9 cellular contexts compared by ENCODE assay signal in the genomic region with DNA sequence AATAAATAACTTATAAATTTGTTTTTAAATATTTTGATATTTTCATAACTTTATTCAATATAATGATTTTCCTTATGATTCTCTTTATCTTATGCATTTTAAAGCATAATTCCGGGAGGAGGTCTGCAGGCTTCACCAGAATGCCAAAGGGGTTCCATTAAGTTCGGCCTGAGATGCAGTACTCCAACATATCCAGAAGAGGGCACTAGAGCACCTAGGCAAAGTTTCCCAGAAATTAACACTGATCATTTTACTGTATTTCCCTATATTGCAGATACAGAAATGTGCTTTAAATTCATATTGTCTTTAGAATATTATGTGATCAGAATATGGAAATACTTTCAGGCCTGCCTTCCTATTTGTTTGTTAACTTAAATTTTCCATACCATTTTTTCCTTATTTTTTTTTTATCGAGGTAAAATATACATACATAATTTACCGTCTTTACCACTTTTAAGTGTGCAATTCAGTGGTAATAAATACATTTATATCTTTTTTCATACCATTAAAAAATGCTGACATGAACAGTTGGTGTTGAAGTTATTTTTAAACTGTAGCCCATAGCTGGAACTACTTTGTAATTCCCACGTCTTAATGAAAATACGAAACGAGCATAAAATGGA. TPM values are rescaled to one million over a fixed set of nuclear protein-coding genes. Genes with fewer than 3 reads are reported as not detected.
A peak's percentile ranks its signal among the peaks of the same experiment; 100 is the strongest.
DNase-seq lines count a peak whose midpoint lies in the region; ATAC-seq, FAIRE-seq and TF ChIP-seq lines count a peak whose summit lies in the region.
"Had no signal": no experiment of that assay in that cellular context is flagged by ENCODE, and none has a peak within 500 bp of the region (broad histone marks: within the 10 kb centered on the region; RNA-seq: fewer than 3 reads in every experiment).

No MANE protein-coding gene starts in this region.

- no peak overlapping the region for H3K9ac ChIP-seq in PC-3 (ENCODE audit: low read length)
- H3K9ac ChIP-seq: BLaER1 had no signal

- H3K36me3 ChIP-seq in PC-3 (ENCODE audit: low read depth, low read length) = no peaks in the 10 kb centered on the region
- H3K36me3 ChIP-seq: BLaER1 had no signal

- H3K27me3 ChIP-seq in PC-3 (ENCODE audit: low read length) = no peaks in the 10 kb centered on the region
- H3K27me3 ChIP-seq: BLaER1 had no signal

- TF ChIP-seq CTCF in PC-3 (conservative IDR thresholded peaks at IDR 0.05; ENCODE audit: low read depth, low read length) (peak; percentile 72), astrocyte of the spinal cord (IDR thresholded peaks at IDR 0.05; ENCODE audit: low read depth, low read length) (peak; percentile 89)

- no peaks in the 10 kb centered on the region for H3F3A ChIP-seq in PC-3 (ENCODE audit: low read length, unreplicated experiment)

- H3K4me1 ChIP-seq in PC-3 (ENCODE audit: insufficient read depth, low read length) = peaks cover 9% of the 10 kb centered on the region; the same call in 1 of the 2 replicates

- no TSS peak for BruUV-seq in PC-3 (replicated peaks; lab: Mats Ljungman, UMichigan)

- H3K9me3 ChIP-seq in PC-3 (ENCODE audit: low read length) = no peaks in the 10 kb centered on the region
- H3K9me3 ChIP-seq: BLaER1 had no signal

- no peak overlapping the region for H3K4me2 ChIP-seq in PC-3 (ENCODE audit: low read length)
- H3K4me2 ChIP-seq: BLaER1 had no signal

- no peak overlapping the region for H3K27ac ChIP-seq in PC-3 (ENCODE audit: low read length)
- H3K27ac ChIP-seq: BLaER1 had no signal

- DNase-seq in DMS153 treated with DMSO at 0.1 percent for 48 hours (lab: John Stamatoyannopoulos, UW; ENCODE audit: unreplicated experiment) (peak; percentile 46), DMS153 (lab: John Stamatoyannopoulos, UW) (no peak), HTR-8/SVneo (ENCODE audit: insufficient read length, low spot score) (peak; percentile 32), PC-3 (peak; percentile 64), astrocyte of the spinal cord (ENCODE audit: low read depth, low spot score) (peak; percentile 49), iPS-NIHi7 (ENCODE audit: extremely low spot score) (peak; percentile 49), GM12891 (ENCODE audit: insufficient read length, low spot score) (no peak)
- DNase-seq in stimulated activated CD8-positive, alpha-beta memory T cell treated with anti-CD3 and anti-CD28 coated beads, Interleukin-12 subunit alpha, Interleukin-12 subunit beta, amount 100 ng/mL, for 1 hour (ENCODE audit: low read depth) = peak; percentile 35

- CTCF ChIA-PET in PC-3 (lab: Charles Lee) = interaction anchor here (0.6 to 1.0 kb wide), 3 partner anchors 25 to 164 kb away, joined by 3 to 7 read pairs (median 6); partner anchors contain the start of gene CLYBL

- H4K20me1 ChIP-seq in PC-3 (ENCODE audit: low read length) = no peaks in the 10 kb centered on the region
- H4K20me1 ChIP-seq: BLaER1 had no signal

- in situ Hi-C loops in astrocyte of the spinal cord (cut with HindIII; ENCODE audit: low sequenced_read_pairs) = no loop called here

- no peaks in the 10 kb centered on the region for H3K79me2 ChIP-seq in PC-3 (ENCODE audit: low read length)

- H3K4me3 ChIP-seq in PC-3 (ENCODE audit: low read length) = no peak overlapping the region
- H3K4me3 ChIP-seq in astrocyte of the spinal cord (ENCODE audit: low read depth, low read length) = no peak overlapping the region
- H3K4me3 ChIP-seq: BLaER1 had no signal

- POLR2A ChIA-PET in PC-3 (lab: Charles Lee; ENCODE audit: unreplicated experiment) = interaction anchor here (0.6 kb wide), 1 partner anchor 26 kb away, joined by 3 read pairs; no protein-coding TSS in a partner anchor

- FAIRE-seq in HTR-8/SVneo (lab: Jason Lieb, UNC) (no peak), GM12891 (lab: Jason Lieb, UNC) (no peak)

- peak; percentile 33; the same call in 1 of the 2 replicates for ATAC-seq in PC-3

- intact Hi-C loops in PC-3 (cut with micrococcal nuclease) = loop anchor here (1.0 to 10.0 kb wide), 3 partner anchors 59 to 172 kb away; partner anchors contain the start of gene TM9SF2

- no peaks in the 10 kb centered on the region for H3K9me2 ChIP-seq in PC-3 (replicated peaks; ENCODE audit: low read length)

- no peak for TF ChIP-seq POLR2A in GM12891 (IDR thresholded peaks at IDR 0.05; ENCODE audit: low read depth, low read length)

- H2AFZ ChIP-seq in PC-3 (ENCODE audit: low read length) = no peak overlapping the region

TF ChIP-seq in GM12891, 5 proteins besides CTCF, POLR2A, EP300 and RAD21:
- TF ChIP-seq SPI1 (IDR thresholded peaks at IDR 0.05; ENCODE audit: low read depth, low read length) (no peak), PAX5 (IDR thresholded peaks at IDR 0.05; ENCODE audit: insufficient read depth, low read length, severe bottlenecking) (no peak), POU2F2 (IDR thresholded peaks at IDR 0.05; ENCODE audit: low read depth, low read length) (no peak), TAF1 (IDR thresholded peaks at IDR 0.05; ENCODE audit: low read depth, low read length) (no peak), POLR2AphosphoS5 (IDR thresholded peaks at IDR 0.05; ENCODE audit: low read depth, low read length) (no peak)

RNA-seq across cellular contexts. Expression of gene TM9SF2, which starts 58.9 kb away (rescaled TPM):
- total RNA-seq in PC-3 (2014; rRNA removed) = 80.7 and 84.6 TPM in 2 replicates
- 32.3 TPM for polyA plus RNA-seq in GM12891 (2012; ENCODE audit: low read depth, missing spikeins)

Comparison
In these comparisons a context has a peak if more than half of its experiments do, and no peak if none do; other contexts are left out.
1. DNase-seq: peak in DMS153 treated with DMSO at 0.1 percent for 48 hours (single experiment), HTR-8/SVneo (single experiment), PC-3 (single experiment), astrocyte of the spinal cord (single experiment), iPS-NIHi7 (single experiment) and stimulated activated CD8-positive, alpha-beta memory T cell treated with anti-CD3 and anti-CD28 coated beads, Interleukin-12 subunit alpha, Interleukin-12 subunit beta, amount 100 ng/mL, for 1 hour (single experiment); none in DMS153 (single experiment) and GM12891 (single experiment).